ENCODE assay signal across 8 cellular contexts in genomic region chr14:92615451-92615850, GRCh38.
DNase-seq lines count a peak whose midpoint lies in the region; ATAC-seq and TF ChIP-seq lines count a peak whose summit lies in the region.

No MANE protein-coding gene starts in this region.

- 40 to 63% (median 46%) methylated on average over 4 of the region's 4 CpGs for WGBS in stomach, 5 donors

- TF ChIP-seq POLR2A in stomach (IDR thresholded peaks at IDR 0.05) = no peak

- peak; percentile 76 for ATAC-seq in GM18867 (IDR thresholded peaks at IDR 0.05; ENCODE audit: unreplicated experiment)
- ATAC-seq in HG03095 (IDR thresholded peaks at IDR 0.05; ENCODE audit: unreplicated experiment) = peak; percentile 80

- no peak for TF ChIP-seq CTCF in stomach (IDR thresholded peaks at IDR 0.05)

- peak; percentile 68 for DNase-seq in activated CD8-positive, alpha-beta memory T cell treated with anti-CD3 and anti-CD28 coated beads, Interleukin-2, amount 50 U/mL, for 1 hour (ENCODE audit: extremely low read depth)
- DNase-seq in stimulated activated CD4-positive, alpha-beta T cell treated with anti-CD3 and anti-CD28 coated beads, Interleukin-2, amount 100 ng/mL, for 24 hours = peak; percentile 37 to 50
- DNase-seq in ACHN (no peak), stomach (no peak), SKM-1 treated with dmso at 0.1 percent for 144 hours (lab: John Stamatoyannopoulos, UW; ENCODE audit: unreplicated experiment) (no peak), HUDEP-2 (lab: John Stamatoyannopoulos, UW; ENCODE audit: unreplicated experiment in 76 of 76) (no peak)

- no peak overlapping the region for H3K27ac ChIP-seq in stomach

- H3K4me1 ChIP-seq in stomach = peaks cover 0 to 23% (median 3%) of the 10 kb centered on the region in 4 donors

- intact Hi-C loops in stomach (cut with DNase I; ENCODE audit: low total_unique reads) = no loop called here

- no peaks in the 10 kb centered on the region for H3K36me3 ChIP-seq in stomach

- no peak overlapping the region for H3K4me3 ChIP-seq in stomach

- no peaks in the 10 kb centered on the region for H3K27me3 ChIP-seq in stomach

- no peak for TF ChIP-seq EP300 in stomach (IDR thresholded peaks at IDR 0.05)

- in situ Hi-C loops in ACHN (cut with HindIII; ENCODE audit: low pct_ligation_motif_present, low pct_unique_long_range_greater_than_20kb, low sequenced_read_pairs) = no loop called here

- H3K9me3 ChIP-seq in stomach = no peaks in the 10 kb centered on the region

Comparison
In these comparisons a context has a peak if more than half of its experiments do, and no peak if none do; other contexts are left out.
1. DNase-seq: peak in activated CD8-positive, alpha-beta memory T cell treated with anti-CD3 and anti-CD28 coated beads, Interleukin-2, amount 50 U/mL, for 1 hour (single experiment) and stimulated activated CD4-positive, alpha-beta T cell treated with anti-CD3 and anti-CD28 coated beads, Interleukin-2, amount 100 ng/mL, for 24 hours (2 of 2); none in ACHN (single experiment), stomach (single experiment), SKM-1 treated with dmso at 0.1 percent for 144 hours (single experiment) and HUDEP-2 (0 of 76).